Comparison of ENCODE assay signal across 1 cellular context in genomic region chr2:241966671-241967070, GRCh38.
TF ChIP-seq lines count a peak whose summit lies in the region.

No MANE protein-coding gene starts in this region.

TF ChIP-seq in HCT116, 20 proteins besides CTCF, POLR2A, EP300 and RAD21 (continued from another document):
- TF ChIP-seq, protein P1, sequence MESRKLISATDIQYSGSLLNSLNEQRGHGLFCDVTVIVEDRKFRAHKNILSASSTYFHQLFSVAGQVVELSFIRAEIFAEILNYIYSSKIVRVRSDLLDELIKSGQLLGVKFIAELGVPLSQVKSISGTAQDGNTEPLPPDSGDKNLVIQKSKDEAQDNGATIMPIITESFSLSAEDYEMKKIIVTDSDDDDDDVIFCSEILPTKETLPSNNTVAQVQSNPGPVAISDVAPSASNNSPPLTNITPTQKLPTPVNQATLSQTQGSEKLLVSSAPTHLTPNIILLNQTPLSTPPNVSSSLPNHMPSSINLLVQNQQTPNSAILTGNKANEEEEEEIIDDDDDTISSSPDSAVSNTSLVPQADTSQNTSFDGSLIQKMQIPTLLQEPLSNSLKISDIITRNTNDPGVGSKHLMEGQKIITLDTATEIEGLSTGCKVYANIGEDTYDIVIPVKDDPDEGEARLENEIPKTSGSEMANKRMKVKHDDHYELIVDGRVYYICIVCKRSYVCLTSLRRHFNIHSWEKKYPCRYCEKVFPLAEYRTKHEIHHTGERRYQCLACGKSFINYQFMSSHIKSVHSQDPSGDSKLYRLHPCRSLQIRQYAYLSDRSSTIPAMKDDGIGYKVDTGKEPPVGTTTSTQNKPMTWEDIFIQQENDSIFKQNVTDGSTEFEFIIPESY (IDR thresholded peaks at IDR 0.05; ENCODE audit: extremely low read depth, insufficient replicate concordance, low read length): no peak
